1 cellular context compared by ENCODE assay signal in genomic region chr14:21326972-21327371, GRCh38.
TF ChIP-seq lines count a peak whose summit lies in the region.

No MANE protein-coding gene starts in this region.

TF ChIP-seq in K562, 482 proteins besides CTCF, POLR2A, EP300 and RAD21:
- TF ChIP-seq JUND (IDR thresholded peaks at IDR 0.05; ENCODE audit: borderline replicate concordance, low read depth, low read length) (no peak), JUND (tag; IDR thresholded peaks at IDR 0.05; ENCODE audit: borderline replicate concordance, low read depth, low read length) (no peak), ZNF444 (CRISPR knock-in tag; IDR thresholded peaks at IDR 0.05) (no peak), CBX2 (IDR thresholded peaks at IDR 0.05; ENCODE audit: insufficient read depth, low read length, poor library complexity, severe bottlenecking) (no peak), CEBPB (tag; IDR thresholded peaks at IDR 0.05) (peak; percentile 27; the same call in 1 of the 2 replicates), TCF7 (IDR thresholded peaks at IDR 0.05; ENCODE audit: borderline replicate concordance) (no peak), ZNF79 (CRISPR knock-in tag; IDR thresholded peaks at IDR 0.05; ENCODE audit: low read depth) (no peak)
